ENCODE assay signal across 13 cellular contexts in the genomic region with DNA sequence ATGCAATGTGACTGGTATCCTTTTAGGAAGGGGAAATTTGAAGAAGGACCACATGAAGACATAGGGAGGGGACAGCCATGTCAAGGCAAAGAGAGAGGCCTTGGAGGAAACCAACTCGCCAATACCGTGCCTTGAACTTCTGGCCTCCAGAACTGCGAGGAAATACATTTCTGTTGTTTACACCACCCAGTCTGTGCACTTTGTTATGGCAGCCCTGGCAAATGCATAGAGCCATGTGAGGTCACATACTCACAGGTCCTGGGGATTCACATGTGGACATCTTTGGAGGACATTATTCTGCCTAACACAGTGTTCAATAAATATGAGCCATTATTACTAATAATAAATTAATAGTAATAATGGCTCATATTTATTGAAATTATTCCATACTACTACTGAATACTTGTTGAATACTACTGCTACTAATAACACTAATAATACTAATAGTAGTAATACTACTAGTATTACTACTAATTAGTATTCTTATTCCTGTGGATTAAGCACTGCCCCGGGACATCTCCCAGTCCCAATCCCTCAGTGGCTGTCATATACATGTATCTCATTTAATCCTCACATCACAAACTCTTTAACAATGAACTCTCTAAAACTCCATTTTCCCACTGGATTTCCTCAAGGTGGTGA. TPM values are rescaled to one million over a fixed set of nuclear protein-coding genes. Genes with fewer than 3 reads are reported as not detected.
A peak's percentile ranks its signal among the peaks of the same experiment; 100 is the strongest.
DNase-seq lines count a peak whose midpoint lies in the region; ATAC-seq and TF ChIP-seq lines count a peak whose summit lies in the region.
"Had no signal": no experiment of that assay in that cellular context is flagged by ENCODE, and none has a peak within 500 bp of the region (broad histone marks: within the 10 kb centered on the region; RNA-seq: fewer than 3 reads in every experiment).

No MANE protein-coding gene starts in this region.

- no peaks in the 10 kb centered on the region for H3K27me3 ChIP-seq in right cardiac atrium (ENCODE audit: control insufficient read depth, insufficient read depth)
- no peaks in the 10 kb centered on the region for H3K27me3 ChIP-seq in thoracic aorta (replicated peaks; ENCODE audit: insufficient read depth)

- H3K4me1 ChIP-seq in right cardiac atrium (ENCODE audit: control insufficient read depth, insufficient read depth, low read length): peaks cover 20% of the 10 kb centered on the region
- peaks cover 62 to 96% of the 10 kb centered on the region in 2 donors for H3K4me1 ChIP-seq in thoracic aorta (ENCODE audit: control insufficient read depth in 1 of 2, low read depth in 2 of 2)
- H3K4me1 ChIP-seq: parathyroid adenoma had no signal

- no peaks in the 10 kb centered on the region for H3K9me3 ChIP-seq in right cardiac atrium (ENCODE audit: control insufficient read depth, low read length)
- no peaks in the 10 kb centered on the region for H3K9me3 ChIP-seq in thoracic aorta

- 95% methylated on average over 4 of the region's 4 CpGs for WGBS in right cardiac atrium

- TF ChIP-seq CTCF in thoracic aorta (IDR thresholded peaks at IDR 0.05): no peak

- peaks cover 47 to 71% of the 10 kb centered on the region in 2 donors for H3K36me3 Mint-ChIP-seq in activated T-cell treated with anti-CD3 and anti-CD28 coated beads, Interleukin-2, amount 50 U/mL, for 72 hours (ENCODE audit: insufficient read depth in 2 of 2)

- H3K27me3 Mint-ChIP-seq in activated T-cell treated with anti-CD3 and anti-CD28 coated beads, Interleukin-2, amount 50 U/mL, for 72 hours (ENCODE audit: low read depth): no peaks in the 10 kb centered on the region

- peak overlapping the region; percentile 85 to 90 for H3K4me3 Mint-ChIP-seq in activated T-cell treated with anti-CD3 and anti-CD28 coated beads, Interleukin-2, amount 50 U/mL, for 72 hours
- H3K4me3 Mint-ChIP-seq: H9 had no signal

- peaks cover 95% of the 10 kb centered on the region for H3K4me1 Mint-ChIP-seq in activated T-cell treated with anti-CD3 and anti-CD28 coated beads, Interleukin-2, amount 50 U/mL, for 72 hours (ENCODE audit: low read depth)

- H3K9me3 Mint-ChIP-seq in activated T-cell treated with anti-CD3 and anti-CD28 coated beads, Interleukin-2, amount 50 U/mL, for 72 hours: no peaks in the 10 kb centered on the region

- H3K27ac Mint-ChIP-seq in activated T-cell treated with anti-CD3 and anti-CD28 coated beads, Interleukin-2, amount 50 U/mL, for 72 hours: peak overlapping the region; percentile 98
- H3K27ac Mint-ChIP-seq: H9 had no signal

- H3K4me3 ChIP-seq in right cardiac atrium (ENCODE audit: low read length) (no peak overlapping the region), thoracic aorta (no peak overlapping the region)

- intact Hi-C loops in right cardiac atrium (cut with DNase I): no loop called here

- no peak for ATAC-seq in activated T-cell treated with anti-CD3 and anti-CD28 coated beads, Interleukin-2, amount 50 U/mL, for 72 hours (replicated peaks in 1 of 2)
- ATAC-seq in right cardiac atrium (no peak), thoracic aorta (ENCODE audit: insufficient number of reproducible peaks, low FRiP score, low read depth) (no peak), GM19463 (IDR thresholded peaks at IDR 0.05; ENCODE audit: unreplicated experiment) (no peak)

- DNase-seq in activated T-cell treated with anti-CD3 and anti-CD28 coated beads, Interleukin-2, amount 50 U/mL, for 72 hours: no peak
- no peak for DNase-seq in activated T-cell treated with anti-CD3 and anti-CD28 coated beads, Interleukin-2, amount 50 U/mL, for 1 hour
- peak; percentile 20 for DNase-seq in activated CD8-positive, alpha-beta memory T cell treated with anti-CD3 and anti-CD28 coated beads, Interleukin-2, amount 50 U/mL, for 4 hours
- DNase-seq in right cardiac atrium (no peak), thoracic aorta (ENCODE audit: low spot score) (no peak), cerebellum (ENCODE audit: low spot score) (no peak)
- no peak for DNase-seq in stimulated activated CD4-positive, alpha-beta T cell treated with anti-CD3 and anti-CD28 coated beads, Interleukin-2, amount 100 ng/mL, for 48 hours
- DNase-seq: H9; NCI-H1105 treated with DMSO at 0.1 percent for 48 hours; NCI-H510A treated with DMSO at 0.1 percent for 48 hours; stimulated activated CD4-positive, alpha-beta T cell treated with anti-CD3 and anti-CD28 coated beads, Interleukin-4, amount 100 ng/mL, for 1 hour had no signal

- H3K36me3 ChIP-seq in thoracic aorta: peaks cover 6% of the 10 kb centered on the region

- H3K27ac ChIP-seq in right cardiac atrium (ENCODE audit: low read length): peak overlapping the region; percentile 93
- peak overlapping the region; percentile 96 for H3K27ac ChIP-seq in thoracic aorta
- H3K27ac ChIP-seq: parathyroid adenoma had no signal

RNA-seq across cellular contexts. Expression of gene TRAF1, which starts 8.5 kb away (rescaled TPM):
- total RNA-seq in activated T-cell treated with anti-CD3 and anti-CD28 coated beads, Interleukin-2, amount 50 U/mL, for 72 hours: 100 to 1,000 TPM in 1 of 2 donors, 10 to 100 TPM in 1; 91.6 to 101 TPM
- 1 to 10 TPM; 4.1 to 6.1 (median 5.1) TPM for total RNA-seq in right cardiac atrium
- polyA plus RNA-seq in right cardiac atrium: 3.9 TPM
- 10 to 100 TPM; 36.4 to 52.5 TPM for total RNA-seq in thoracic aorta
- total RNA-seq in cerebellum: 3.6 TPM

RNA-seq across cellular contexts. Expression of gene PHF19, which starts 41.1 kb away (rescaled TPM):
- 100 to 1,000 TPM; 166 to 222 TPM for total RNA-seq in activated T-cell treated with anti-CD3 and anti-CD28 coated beads, Interleukin-2, amount 50 U/mL, for 72 hours
- total RNA-seq in right cardiac atrium (10 to 100 TPM; 16.0 to 21.3 (median 19.7) TPM), thoracic aorta (10 to 100 TPM; 47.9 to 81.7 TPM), cerebellum (20.5 TPM)
- 16.2 TPM for polyA plus RNA-seq in right cardiac atrium
